ENCODE assay signal across 3 cellular contexts in genomic region chr2:73759287-73759764, GRCh38.
TF ChIP-seq lines count a peak whose summit lies in the region.

No MANE protein-coding gene starts in this region.

TF ChIP-seq in liver, 16 proteins besides CTCF, POLR2A, EP300 and RAD21:
- peak; percentile 13 for TF ChIP-seq SP1 (IDR thresholded peaks at IDR 0.05)
- TF ChIP-seq EGR1 (IDR thresholded peaks at IDR 0.05; ENCODE audit: low read depth in 2 of 2): no peak
- peak; percentile 57 for TF ChIP-seq NR2F2 (IDR thresholded peaks at IDR 0.05)
- TF ChIP-seq HNF4A (conservative IDR thresholded peaks at IDR 0.05): peak in 1 of 2 donors; percentile 51

TF ChIP-seq in HepG2, 621 proteins besides CTCF, POLR2A, EP300 and RAD21:
- TF ChIP-seq MLX (CRISPR knock-in tag; IDR thresholded peaks at IDR 0.05) (no peak), HCFC1 (IDR thresholded peaks at IDR 0.05; ENCODE audit: low read depth, low read length) (no peak), ZBTB49 (CRISPR knock-in tag; IDR thresholded peaks at IDR 0.05; ENCODE audit: borderline replicate concordance) (no peak), FOXC1 (CRISPR knock-in tag; IDR thresholded peaks at IDR 0.05; ENCODE audit: borderline replicate concordance) (no peak)
- TF ChIP-seq, protein P1, sequence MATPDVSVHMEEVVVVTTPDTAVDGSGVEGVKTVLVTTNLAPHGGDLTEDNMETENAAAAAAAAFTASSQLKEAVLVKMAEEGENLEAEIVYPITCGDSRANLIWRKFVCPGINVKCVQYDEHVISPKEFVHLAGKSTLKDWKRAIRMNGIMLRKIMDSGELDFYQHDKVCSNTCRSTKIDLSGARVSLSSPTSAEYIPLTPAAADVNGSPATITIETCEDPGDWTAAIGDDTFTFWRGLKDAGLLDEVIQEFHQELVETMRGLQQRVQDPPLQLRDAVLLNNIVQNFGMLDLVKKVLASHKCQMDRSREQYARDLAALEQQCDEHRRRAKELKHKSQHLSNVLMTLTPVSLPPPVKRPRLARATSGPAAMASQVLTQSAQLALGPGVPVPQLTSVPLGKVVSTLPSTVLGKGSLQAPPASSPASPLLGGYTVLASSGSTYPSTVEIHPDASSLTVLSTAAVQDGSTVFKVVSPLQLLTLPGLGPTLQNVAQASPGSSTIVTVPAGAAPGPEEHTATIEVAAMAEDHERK (CRISPR knock-in tag; IDR thresholded peaks at IDR 0.05; ENCODE audit: low read depth): no peak
TF ChIP-seq in HepG2: peak in this region for 0.

TF ChIP-seq in endothelial cell of umbilical vein, 7 proteins besides CTCF, POLR2A, EP300 and RAD21:
- TF ChIP-seq FOS (IDR thresholded peaks at IDR 0.05; ENCODE audit: borderline replicate concordance, insufficient read depth, low read length) (no peak), POLR2AphosphoS5 (IDR thresholded peaks at IDR 0.05; ENCODE audit: insufficient read depth, low read depth, low read length) (no peak), MYC (IDR thresholded peaks at IDR 0.05; ENCODE audit: low read depth, low read length) (no peak), JUN (IDR thresholded peaks at IDR 0.05; ENCODE audit: borderline replicate concordance, insufficient read depth, insufficient read length, low read depth) (no peak), EZH2 (IDR thresholded peaks at IDR 0.05; ENCODE audit: borderline replicate concordance, low read depth, low read length, severe bottlenecking) (no peak), MAX (IDR thresholded peaks at IDR 0.05; ENCODE audit: insufficient read depth, insufficient read length) (no peak), GATA2 (IDR thresholded peaks at IDR 0.05; ENCODE audit: insufficient read depth, insufficient read length, low read depth, low read length) (no peak)
